Comparison of ENCODE assay signal across 14 cellular contexts in genomic region chr5:160197341-160198147, GRCh38. TPM values are rescaled to one million over a fixed set of nuclear protein-coding genes. Genes with fewer than 3 reads are reported as not detected.
DNase-seq lines count a peak whose midpoint lies in the region; ATAC-seq and TF ChIP-seq lines count a peak whose summit lies in the region.
"Had no signal": no experiment of that assay in that cellular context is flagged by ENCODE, and none has a peak within 500 bp of the region (broad histone marks: within the 10 kb centered on the region; RNA-seq: fewer than 3 reads in every experiment).

No MANE protein-coding gene starts in this region.

- no peaks in the 10 kb centered on the region for H3K36me3 ChIP-seq in A673 (ENCODE audit: insufficient read depth, low read length, poor library complexity, severe bottlenecking)
- no peaks in the 10 kb centered on the region for H3K36me3 ChIP-seq in PC-9 (ENCODE audit: low read depth)
- H3K36me3 ChIP-seq: sigmoid colon had no signal

- peak overlapping the region; percentile 82 for H3K27ac ChIP-seq in A673 (ENCODE audit: low read depth, low read length, poor library complexity, severe bottlenecking)
- no peak overlapping the region for H3K27ac ChIP-seq in PC-9
- H3K27ac ChIP-seq: foreskin keratinocyte, sigmoid colon, VCaP had no signal

- no peaks in the 10 kb centered on the region for H3K9me3 ChIP-seq in A673 (ENCODE audit: low read depth, low read length, poor library complexity, severe bottlenecking)
- no peaks in the 10 kb centered on the region for H3K9me3 ChIP-seq in PC-9 (ENCODE audit: insufficient read depth, low read depth)
- H3K9me3 ChIP-seq: sigmoid colon had no signal

- no peaks in the 10 kb centered on the region for H3K9me2 ChIP-seq in PC-9 (ENCODE audit: insufficient read depth)

- DNase-seq in A673 (ENCODE audit: low spot score) (peak; percentile 94), Kasumi-1 (lab: John Stamatoyannopoulos, UW) (peak; percentile 95 to 97), cardiac fibroblast (ENCODE audit: low read depth in 2 of 2) (peak; percentile 61 to 91), iris pigment epithelial cell (ENCODE audit: low read depth) (peak; percentile 38), NCI-H2107 (lab: John Stamatoyannopoulos, UW) (no peak), PC-9 (no peak)
- DNase-seq: activated T-cell treated with anti-CD3 and anti-CD28 coated beads, Interleukin-2, amount 50 U/mL, for 24 hours; foreskin keratinocyte; sigmoid colon had no signal

- ATAC-seq in GM18517 (IDR thresholded peaks at IDR 0.05; ENCODE audit: unreplicated experiment) (no peak), HG02571 (IDR thresholded peaks at IDR 0.05; ENCODE audit: unreplicated experiment) (no peak)
- ATAC-seq: foreskin keratinocyte, HCT116 had no signal

- no peak overlapping the region for H3K4me2 ChIP-seq in PC-9

- H3K27me3 ChIP-seq in A673 (replicated peaks; ENCODE audit: insufficient read depth, low read depth, low read length, poor library complexity) (no peaks in the 10 kb centered on the region), PC-9 (ENCODE audit: insufficient read depth, low read depth) (no peaks in the 10 kb centered on the region)
- H3K27me3 ChIP-seq: foreskin keratinocyte, sigmoid colon had no signal

- POLR2A ChIA-PET in A673 (lab: Charles Lee; ENCODE audit: low non-redundant PET), result interaction anchor here (0.6 to 0.7 kb wide), 2 partner anchors 22 to 144 kb away, joined by 4 to 7 read pairs; no protein-coding TSS in a partner anchor
- POLR2A ChIA-PET in PC-9 (lab: Charles Lee; ENCODE audit: unreplicated experiment), result interaction anchor here (0.6 kb wide), 1 partner anchor 52 kb away, joined by 3 read pairs; no protein-coding TSS in a partner anchor

- no peak overlapping the region for H2AFZ ChIP-seq in PC-9

- H3K4me1 ChIP-seq in A673 (ENCODE audit: insufficient read depth, low read length, poor library complexity, severe bottlenecking), result peaks cover 31% of the 10 kb centered on the region
- no peaks in the 10 kb centered on the region for H3K4me1 ChIP-seq in PC-9 (replicated peaks; ENCODE audit: insufficient read depth)
- H3K4me1 ChIP-seq: foreskin keratinocyte had no signal

- no peak for TF ChIP-seq CTCF in A673 (conservative IDR thresholded peaks at IDR 0.05; ENCODE audit: low read depth, low read length)
- no peak for TF ChIP-seq CTCF in cardiac fibroblast (IDR thresholded peaks at IDR 0.05; ENCODE audit: low read depth, low read length)
- no peak for TF ChIP-seq CTCF in PC-9 (conservative IDR thresholded peaks at IDR 0.05)

- intact Hi-C loops in A673 (cut with micrococcal nuclease; ENCODE audit: unreplicated experiment), result loop anchor here (5.0 kb wide), 1 partner anchor 165 kb away; no protein-coding TSS in a partner anchor
- intact Hi-C loops in PC-9 (cut with micrococcal nuclease; ENCODE audit: unreplicated experiment), result loop anchor here (2.0 kb wide), 3 partner anchors 91 to 175 kb away; no protein-coding TSS in a partner anchor

- no peaks in the 10 kb centered on the region for H4K20me1 ChIP-seq in PC-9 (ENCODE audit: insufficient read depth)

- no peaks in the 10 kb centered on the region for H3K79me2 ChIP-seq in PC-9 (ENCODE audit: low read depth)

- H3F3A ChIP-seq in PC-9 (ENCODE audit: insufficient read depth, low read depth), result no peaks in the 10 kb centered on the region

- CTCF ChIA-PET in A673 (lab: Charles Lee) (interaction anchor here (0.5 to 1.2 kb wide), 6 partner anchors 13 to 188 kb away, joined by 3 to 9 read pairs (median 4); partner anchors contain the start of gene TTC1), PC-9 (lab: Charles Lee) (interaction anchor here (0.6 to 1.3 kb wide), 3 partner anchors 106 to 173 kb away, joined by 3 to 6 read pairs (median 3); partner anchors contain the start of gene C1QTNF2)

- BruUV-seq in A673 (replicated peaks; lab: Mats Ljungman, UMichigan), result no TSS peak
- no TSS peak for BruUV-seq in PC-9 (replicated peaks; lab: Mats Ljungman, UMichigan)

- H3K4me3 ChIP-seq in A673 (ENCODE audit: low read depth, low read length, poor library complexity, severe bottlenecking) (no peak overlapping the region), cardiac fibroblast (replicated peaks in 1 of 2; ENCODE audit: low read depth in 2 of 2, low read length in 2 of 2) (no peak overlapping the region), PC-9 (no peak overlapping the region)
- H3K4me3 ChIP-seq: sigmoid colon had no signal

RNA-seq across cellular contexts. Expression of gene FABP6, which starts 31.8 kb away (rescaled TPM):
- 0.52 and 0.83 TPM in 2 replicates for total RNA-seq in A673 (2021)
- 1.7 and 5.7 TPM in 2 replicates for total RNA-seq in PC-9 (2021)
- total RNA-seq: bronchial epithelial cell, foreskin keratinocyte had no signal

Comparison
In these comparisons a context has a peak if more than half of its experiments do, and no peak if none do; other contexts are left out.
1. DNase-seq: peak in A673 (single experiment), Kasumi-1 (2 of 2), cardiac fibroblast (2 of 2) and iris pigment epithelial cell (single experiment); none in NCI-H2107 (single experiment) and PC-9 (0 of 2).